In the genomic region with DNA sequence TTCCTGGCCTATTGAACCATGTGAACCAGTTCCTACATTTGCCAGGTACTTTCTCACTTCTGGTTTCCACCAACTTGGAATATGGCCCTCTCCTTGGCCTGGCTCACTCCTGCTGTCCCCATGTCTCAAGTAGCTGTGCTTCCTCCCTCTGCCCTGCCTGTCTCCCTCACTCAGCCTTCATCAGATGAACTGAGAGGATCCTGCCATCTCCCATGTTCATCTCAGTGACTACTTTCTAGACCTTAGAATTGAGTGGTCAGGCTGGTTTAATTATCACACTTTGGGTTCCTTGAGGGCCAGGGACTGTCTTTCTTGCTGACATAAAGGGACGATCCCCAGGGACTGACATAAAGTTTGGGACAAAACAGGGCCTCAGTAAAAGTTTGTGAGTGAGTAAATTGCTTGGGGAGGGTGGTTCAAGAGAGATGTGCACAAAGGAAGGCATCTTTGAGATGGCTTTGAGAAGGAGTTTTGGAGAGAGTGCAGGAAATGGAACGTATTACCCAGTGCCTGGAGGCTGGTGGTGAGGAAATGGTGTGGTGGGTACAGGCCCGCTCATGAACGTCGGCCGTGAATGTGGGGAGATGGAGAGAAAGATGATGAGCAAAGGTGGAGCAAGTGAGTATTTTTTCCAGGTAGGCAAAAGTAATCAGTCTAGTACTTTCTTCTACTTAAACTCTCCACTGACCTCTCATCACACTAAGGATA, we compare ENCODE assay signal across 25 cellular contexts. TPM values are rescaled to one million over a fixed set of nuclear protein-coding genes. Genes with fewer than 3 reads are reported as not detected.
DNase-seq lines count a peak whose midpoint lies in the region; ATAC-seq and TF ChIP-seq lines count a peak whose summit lies in the region.
"Had no signal": no experiment of that assay in that cellular context is flagged by ENCODE, and none has a peak within 500 bp of the region (broad histone marks: within the 10 kb centered on the region; RNA-seq: fewer than 3 reads in every experiment).

No MANE protein-coding gene starts in this region.

- intact Hi-C loops in adrenal gland (cut with DNase I), result no loop called here

- H3K36me3 ChIP-seq in CD8-positive, alpha-beta memory T cell (ENCODE audit: insufficient read depth, low read length), result no peaks in the 10 kb centered on the region
- H3K36me3 ChIP-seq in trophoblast cell (ENCODE audit: control insufficient read depth in 1 of 2, insufficient read depth in 2 of 2, low read length in 2 of 2), result peaks cover 0 to 3% of the 10 kb centered on the region in 2 experiments
- no peaks in the 10 kb centered on the region for H3K36me3 ChIP-seq in adrenal gland (replicated peaks in 1 of 2)
- H3K36me3 ChIP-seq: left lung had no signal

- H3K9me3 Mint-ChIP-seq in CD8-positive, alpha-beta memory T cell, result peaks cover 7 to 20% (median 13%) of the 10 kb centered on the region in 5 donors
- peaks cover 7 to 22% (median 19%) of the 10 kb centered on the region in 3 donors for H3K9me3 Mint-ChIP-seq in T-cell
- peaks cover 10% of the 10 kb centered on the region for H3K9me3 Mint-ChIP-seq in endothelial cell (ENCODE audit: unreplicated experiment)

- H3K27me3 Mint-ChIP-seq in CD8-positive, alpha-beta memory T cell, result no peaks in the 10 kb centered on the region
- H3K27me3 Mint-ChIP-seq in T-cell (no peaks in the 10 kb centered on the region), endothelial cell (ENCODE audit: unreplicated experiment) (peaks cover 6% of the 10 kb centered on the region)

- no peak overlapping the region for H2AK5ac ChIP-seq in trophoblast cell (ENCODE audit: low read length)

- no peak overlapping the region for H3K23ac ChIP-seq in trophoblast cell (ENCODE audit: low read length)

- peaks cover 60 to 68% (median 66%) of the 10 kb centered on the region in 3 donors for H3K4me1 Mint-ChIP-seq in CD8-positive, alpha-beta memory T cell
- H3K4me1 Mint-ChIP-seq in T-cell (peaks cover 44 to 51% (median 50%) of the 10 kb centered on the region in 3 donors), endothelial cell (ENCODE audit: unreplicated experiment) (peaks cover 34% of the 10 kb centered on the region)

- POLR2A ChIA-PET in CD8-positive, alpha-beta memory T cell (lab: Charles Lee), result no interaction called here
- POLR2A ChIA-PET in T-cell (lab: Charles Lee), result no interaction called here

- peak overlapping the region in 3 of 7 donors; percentile 32 to 58 (median 40) for H3K4me3 Mint-ChIP-seq in CD8-positive, alpha-beta memory T cell
- no peak overlapping the region for H3K4me3 Mint-ChIP-seq in T-cell
- H3K4me3 Mint-ChIP-seq in endothelial cell (ENCODE audit: unreplicated experiment), result no peak overlapping the region

- peak overlapping the region; percentile 60 for H3K18ac ChIP-seq in trophoblast cell (ENCODE audit: low read length)

- H2AFZ ChIP-seq in trophoblast cell (ENCODE audit: insufficient read depth, low read length, poor library complexity), result no peak overlapping the region

- ATAC-seq in T-cell (replicated peaks in 1 of 4) (peak in 2 of 4 experiments; percentile 33 to 38), GM18873 (IDR thresholded peaks at IDR 0.05; ENCODE audit: low FRiP score, unreplicated experiment) (no peak), GM19328 (IDR thresholded peaks at IDR 0.05; ENCODE audit: unreplicated experiment) (no peak)
- ATAC-seq: left lung, PC-3 had no signal

- H2BK5ac ChIP-seq in trophoblast cell (ENCODE audit: low read depth, low read length, poor library complexity), result peak overlapping the region; percentile 65

- peaks cover 29% of the 10 kb centered on the region for H3K4me1 ChIP-seq in CD8-positive, alpha-beta memory T cell (ENCODE audit: insufficient read depth, low read length)
- peaks cover 10 to 11% of the 10 kb centered on the region in 2 experiments for H3K4me1 ChIP-seq in trophoblast cell (ENCODE audit: control insufficient read depth in 1 of 2, insufficient read depth in 2 of 2, low read length in 2 of 2)
- H3K4me1 ChIP-seq in adrenal gland (replicated peaks in 1 of 2), result peaks cover 6 to 19% of the 10 kb centered on the region in 2 donors

- peaks cover 3% of the 10 kb centered on the region for H3K79me2 ChIP-seq in trophoblast cell (ENCODE audit: control insufficient read depth, insufficient read depth, low read length, poor library complexity)

- no peaks in the 10 kb centered on the region for H3K27me3 ChIP-seq in CD8-positive, alpha-beta memory T cell (ENCODE audit: insufficient read depth, low read length, poor library complexity, severe bottlenecking)
- H3K27me3 ChIP-seq in trophoblast cell (ENCODE audit: insufficient read depth, low read length) (no peaks in the 10 kb centered on the region), adrenal gland (no peaks in the 10 kb centered on the region)
- H3K27me3 ChIP-seq: dorsolateral prefrontal cortex, left lung, tibial artery had no signal

- peak overlapping the region; percentile 84 for H2BK12ac ChIP-seq in trophoblast cell (ENCODE audit: low read length)

- peak overlapping the region; percentile 66 for H4K91ac ChIP-seq in trophoblast cell (ENCODE audit: low read depth, low read length)

- DNase-seq in CD8-positive, alpha-beta memory T cell, result no peak
- DNase-seq in T-cell (no peak), endothelial cell (ENCODE audit: low spot score) (no peak), trophoblast cell (no peak), adrenal gland (no peak), C1 segment of cervical spinal cord (lab: John Stamatoyannopoulos, UW) (no peak)
- DNase-seq: activated CD4-positive, alpha-beta T cell treated with anti-CD3 and anti-CD28 coated beads for 1 hour; activated effector memory CD4-positive, alpha-beta T cell treated with anti-CD3 and anti-CD28 coated beads, Interleukin-2, amount 50 U/mL, for 16 hours; COR-L47; DMS79; dorsolateral prefrontal cortex; left lung; NCI-H1092 treated with DMSO at 0.1 percent for 48 hours; NCI-H2029; NCI-H345; nucleus accumbens; PC-3; retina; SHP77; stimulated activated CD4-positive, alpha-beta T cell treated with anti-CD3 and anti-CD28 coated beads, Interleukin-4, amount 100 ng/mL, for 1 hour; stimulated activated naive CD4-positive, alpha-beta T cell treated with Interleukin-2 at 50 U/mL for 16 hours; tibial artery had no signal

- no peak overlapping the region for H4K12ac ChIP-seq in trophoblast cell (ENCODE audit: low read depth, low read length)

- peak overlapping the region; percentile 60 for H2BK120ac ChIP-seq in trophoblast cell (ENCODE audit: insufficient read depth, low read length, poor library complexity)

- peak overlapping the region; percentile 70 for H4K8ac ChIP-seq in trophoblast cell (ENCODE audit: low read depth, low read length)

- TF ChIP-seq CTCF in endothelial cell (IDR thresholded peaks at IDR 0.05; ENCODE audit: unreplicated experiment), result no peak
- no peak for TF ChIP-seq CTCF in adrenal gland (IDR thresholded peaks at IDR 0.05)

- WGBS in trophoblast cell (ENCODE audit: extremely low coverage, insufficient coverage, insufficient read length), result no CpG with 5 or more reads among the region's 6 CpGs
- WGBS in adrenal gland, 4 donors, result 85 to 97% (median 91%) methylated on average over 6 of the region's 6 CpGs

- H3K4ac ChIP-seq in trophoblast cell (ENCODE audit: low read depth, low read length), result peak overlapping the region; percentile 15

- TF ChIP-seq POLR2A in adrenal gland (IDR thresholded peaks at IDR 0.05), result no peak

- peak overlapping the region; percentile 0 to 95 (median 52) for H3K27ac Mint-ChIP-seq in CD8-positive, alpha-beta memory T cell
- peak overlapping the region; percentile 21 to 65 for H3K27ac Mint-ChIP-seq in T-cell
- peak overlapping the region; percentile 38 for H3K27ac Mint-ChIP-seq in endothelial cell (ENCODE audit: unreplicated experiment)

- peak overlapping the region; percentile 33 for H3K14ac ChIP-seq in trophoblast cell (ENCODE audit: low read length)

- H3K9me3 ChIP-seq in CD8-positive, alpha-beta memory T cell (ENCODE audit: low read length), result no peaks in the 10 kb centered on the region
- H3K9me3 ChIP-seq in trophoblast cell (ENCODE audit: insufficient read depth, low read depth, low read length) (peaks cover 7% of the 10 kb centered on the region), adrenal gland (replicated peaks in 1 of 3) (no peaks in the 10 kb centered on the region)
- H3K9me3 ChIP-seq: left lung had no signal

- no peak overlapping the region for H3K4me2 ChIP-seq in trophoblast cell (ENCODE audit: low read length)

- no peak overlapping the region for H3K9ac ChIP-seq in trophoblast cell (ENCODE audit: low read length)

- H3K79me1 ChIP-seq in trophoblast cell (ENCODE audit: low read length), result peaks cover 11% of the 10 kb centered on the region

- CTCF ChIA-PET in CD8-positive, alpha-beta memory T cell (lab: Charles Lee), result no interaction called here
- CTCF ChIA-PET in T-cell (lab: Charles Lee), result no interaction called here

- no peak overlapping the region for H3K4me3 ChIP-seq in CD8-positive, alpha-beta memory T cell (ENCODE audit: low read length)
- H3K4me3 ChIP-seq in trophoblast cell (ENCODE audit: low read depth, low read length) (no peak overlapping the region), adrenal gland (no peak overlapping the region)
- H3K4me3 ChIP-seq: dorsolateral prefrontal cortex, left lung, tibial artery had no signal

- H3K27ac ChIP-seq in CD8-positive, alpha-beta memory T cell (ENCODE audit: low read depth, low read length), result no peak overlapping the region
- H3K27ac ChIP-seq in trophoblast cell (ENCODE audit: low read depth, low read length) (peak overlapping the region; percentile 77), adrenal gland (no peak overlapping the region)
- H3K27ac ChIP-seq: dorsolateral prefrontal cortex, epithelial cell of prostate, left lung, tibial artery had no signal

- peaks cover 30 to 50% (median 30%) of the 10 kb centered on the region in 3 donors for H3K36me3 Mint-ChIP-seq in CD8-positive, alpha-beta memory T cell
- peaks cover 52% of the 10 kb centered on the region for H3K36me3 Mint-ChIP-seq in T-cell
- H3K36me3 Mint-ChIP-seq in endothelial cell (ENCODE audit: low read depth, unreplicated experiment), result peaks cover 18% of the 10 kb centered on the region

RNA-seq across cellular contexts. Expression of a gene that starts 20.8 kb away (rescaled TPM):
- 10 to 100 TPM; 44.7 to 47.6 TPM for total RNA-seq in CD8-positive, alpha-beta memory T cell
- 89.3 TPM for polyA plus RNA-seq in CD8-positive, alpha-beta memory T cell
- total RNA-seq in T-cell, result 100 to 1,000 TPM; 104 to 138 (median 120) TPM
- total RNA-seq in endothelial cell (ENCODE audit: unreplicated experiment), result 50.2 TPM
- 17.2 TPM in 2 replicates for polyA plus RNA-seq in trophoblast cell (2013)
- 10 to 100 TPM in 6 of 8 donors, 1 to 10 TPM in 2; 8.2 to 22.4 (median 16.6) TPM for total RNA-seq in adrenal gland
- polyA plus RNA-seq in adrenal gland, result 1 to 10 TPM; 2.8 to 7.9 (median 6.3) TPM
